Comparison of ENCODE assay signal across 3 cellular contexts in genomic region chr20:50678213-50678898, GRCh38.
TF ChIP-seq lines count a peak whose summit lies in the region.

No MANE protein-coding gene starts in this region.

TF ChIP-seq in A549, 52 proteins besides CTCF, POLR2A, EP300 and RAD21:
- no peak for TF ChIP-seq KDM5A (IDR thresholded peaks at IDR 0.05)
- no peak for TF ChIP-seq HOXB5 (CRISPR knock-in tag; IDR thresholded peaks at IDR 0.05)
- no peak for TF ChIP-seq ELK1 (IDR thresholded peaks at IDR 0.05; ENCODE audit: low read depth, low read length)
- no peak for TF ChIP-seq NPAS2 (CRISPR knock-in tag; IDR thresholded peaks at IDR 0.05; ENCODE audit: borderline replicate concordance)
- no peak for TF ChIP-seq SREBF2 (IDR thresholded peaks at IDR 0.05)
- no peak for TF ChIP-seq PBX3 (IDR thresholded peaks at IDR 0.05)
- no peak for TF ChIP-seq FOSB (CRISPR knock-in tag; IDR thresholded peaks at IDR 0.05)
- no peak for TF ChIP-seq TFCP2L1 (CRISPR knock-in tag; IDR thresholded peaks at IDR 0.05)
- no peak for TF ChIP-seq RCOR1 (IDR thresholded peaks at IDR 0.05; ENCODE audit: low read depth, low read length)
- no peak for TF ChIP-seq EHF (CRISPR knock-in tag; IDR thresholded peaks at IDR 0.05)
- TF ChIP-seq USF2 (IDR thresholded peaks at IDR 0.05) = no peak
- no peak for TF ChIP-seq MAZ (IDR thresholded peaks at IDR 0.05; ENCODE audit: borderline replicate concordance, low read depth, low read length)
- TF ChIP-seq FOXS1 (CRISPR knock-in tag; IDR thresholded peaks at IDR 0.05) = no peak
- no peak for TF ChIP-seq NR3C1 (IDR thresholded peaks at IDR 0.05)
- no peak for TF ChIP-seq ZC3H11A (IDR thresholded peaks at IDR 0.05)
- no peak for TF ChIP-seq HMGXB4 (CRISPR knock-in tag; IDR thresholded peaks at IDR 0.05; ENCODE audit: borderline replicate concordance)
- TF ChIP-seq RARB (CRISPR knock-in tag; IDR thresholded peaks at IDR 0.05) = no peak
- TF ChIP-seq NFE2L2 (conservative IDR thresholded peaks at IDR 0.05; ENCODE audit: low read length) = no peak
- no peak for TF ChIP-seq TP53 (CRISPR knock-in tag; IDR thresholded peaks at IDR 0.05)
- no peak for TF ChIP-seq ESRRA (IDR thresholded peaks at IDR 0.05; ENCODE audit: borderline replicate concordance, low read length)

TF ChIP-seq in GM12878, 131 proteins besides CTCF, POLR2A, EP300 and RAD21:
- TF ChIP-seq NKRF (conservative IDR thresholded peaks at IDR 0.05) = no peak
- no peak for TF ChIP-seq SKIL (IDR thresholded peaks at IDR 0.05; ENCODE audit: low read depth, poor library complexity, severe bottlenecking)
- TF ChIP-seq HCFC1 (IDR thresholded peaks at IDR 0.05; ENCODE audit: low read length) = no peak
- no peak for TF ChIP-seq SUZ12 (IDR thresholded peaks at IDR 0.05; ENCODE audit: unreplicated experiment)
- no peak for TF ChIP-seq ZNF274 (IDR thresholded peaks at IDR 0.05; ENCODE audit: insufficient read depth, insufficient read length)
- no peak for TF ChIP-seq POLR2AphosphoS2 (IDR thresholded peaks at IDR 0.05; ENCODE audit: low read depth, low read length)
- no peak for TF ChIP-seq ZNF622 (IDR thresholded peaks at IDR 0.05)
- TF ChIP-seq RB1 (IDR thresholded peaks at IDR 0.05; ENCODE audit: borderline replicate concordance) = no peak
- peak; percentile 38; the same call in 1 of the 2 replicates for TF ChIP-seq NFXL1 (IDR thresholded peaks at IDR 0.05; ENCODE audit: borderline replicate concordance)
- peak in 1 of 2 experiments; percentile 91; a peak in 2 of 4 replicates for TF ChIP-seq ETV6 (conservative IDR thresholded peaks at IDR 0.05 in 1 of 2, IDR thresholded peaks at IDR 0.05 in 1 of 2; ENCODE audit: borderline replicate concordance in 1 of 2, low read depth in 1 of 2)

TF ChIP-seq in liver, 16 proteins besides CTCF, POLR2A, EP300 and RAD21:
- TF ChIP-seq NR2F2 (IDR thresholded peaks at IDR 0.05) (peak; percentile 90), EGR1 (IDR thresholded peaks at IDR 0.05; ENCODE audit: low read depth in 2 of 2) (no peak), RXRA (IDR thresholded peaks at IDR 0.05) (no peak), FOXA1 (IDR thresholded peaks at IDR 0.05) (no peak), FOXA2 (IDR thresholded peaks at IDR 0.05) (no peak), REST (IDR thresholded peaks at IDR 0.05) (no peak), ATF3 (IDR thresholded peaks at IDR 0.05) (no peak), HNF4G (IDR thresholded peaks at IDR 0.05) (no peak), HNF4A (conservative IDR thresholded peaks at IDR 0.05) (peak in 1 of 2 donors; percentile 18), JUND (IDR thresholded peaks at IDR 0.05) (no peak)
